Comparison of ENCODE assay signal across 20 cellular contexts in genomic region chr7:31372538-31372937, GRCh38. TPM values are rescaled to one million over a fixed set of nuclear protein-coding genes. Genes with fewer than 3 reads are reported as not detected.
DNase-seq lines count a peak whose midpoint lies in the region; ATAC-seq and TF ChIP-seq lines count a peak whose summit lies in the region.
"Had no signal": no experiment of that assay in that cellular context is flagged by ENCODE, and none has a peak within 500 bp of the region (broad histone marks: within the 10 kb centered on the region; RNA-seq: fewer than 3 reads in every experiment).

No MANE protein-coding gene starts in this region.

- no peak overlapping the region for H3K9ac ChIP-seq in mesendoderm (ENCODE audit: low read length)

- intact Hi-C loops in body of pancreas (cut with DNase I) = loop anchor here (10.0 kb wide), 1 partner anchor 262 kb away; no protein-coding TSS in a partner anchor

- H3K4me2 ChIP-seq in mesendoderm (ENCODE audit: low read length) = no peak overlapping the region

- H3K4me1 Mint-ChIP-seq in progenitor cell of endocrine pancreas (ENCODE audit: low read depth) = peaks cover 22% of the 10 kb centered on the region
- H3K4me1 Mint-ChIP-seq: CD4-positive, CD25-positive, alpha-beta regulatory T cell; CD8-positive, alpha-beta memory T cell had no signal

- H3K18ac ChIP-seq in mesendoderm (ENCODE audit: low read length) = no peak overlapping the region

- H3K27ac ChIP-seq in mesendoderm (ENCODE audit: low read depth, low read length) = no peak overlapping the region
- no peak overlapping the region for H3K27ac ChIP-seq in gastroesophageal sphincter
- no peak overlapping the region for H3K27ac ChIP-seq in body of pancreas
- H3K27ac ChIP-seq: HL-60 had no signal

- H3K4me1 ChIP-seq in mesendoderm (ENCODE audit: control insufficient read depth, low read depth, low read length) (peaks cover 4% of the 10 kb centered on the region), gastroesophageal sphincter (no peaks in the 10 kb centered on the region), body of pancreas (no peaks in the 10 kb centered on the region)
- H3K4me1 ChIP-seq: BE2C, HAP-1 had no signal

- H3K4me3 ChIP-seq in mesendoderm (ENCODE audit: low read length) (no peak overlapping the region), gastroesophageal sphincter (no peak overlapping the region), body of pancreas (no peak overlapping the region)
- H3K4me3 ChIP-seq: GM12878, HAP-1 had no signal

- H3K27me3 ChIP-seq in mesendoderm (ENCODE audit: insufficient read depth, low read length, poor library complexity) (no peaks in the 10 kb centered on the region), gastroesophageal sphincter (peaks cover 47% of the 10 kb centered on the region), body of pancreas (no peaks in the 10 kb centered on the region)

- H3K9me3 ChIP-seq in gastroesophageal sphincter = no peaks in the 10 kb centered on the region
- no peaks in the 10 kb centered on the region for H3K9me3 ChIP-seq in body of pancreas
- H3K9me3 ChIP-seq: BE2C, HAP-1 had no signal

- WGBS in mesendoderm (ENCODE audit: extremely low coverage, insufficient coverage, low lambda C conversion rate) = no CpG with 5 or more reads among the region's 7 CpGs
- 61 to 66% methylated on average over 3 to 7 of the region's 7 CpGs for WGBS in gastroesophageal sphincter (ENCODE audit: low coverage in 1 of 2), 2 donors
- WGBS in body of pancreas, 2 donors = 89% methylated on average over 7 of the region's 7 CpGs

- H3K27me3 Mint-ChIP-seq in progenitor cell of endocrine pancreas = peaks cover 12% of the 10 kb centered on the region
- H3K27me3 Mint-ChIP-seq: CD8-positive, alpha-beta memory T cell had no signal

- H3K36me3 ChIP-seq in mesendoderm (ENCODE audit: control insufficient read depth, insufficient read depth, low read length) (no peaks in the 10 kb centered on the region), gastroesophageal sphincter (no peaks in the 10 kb centered on the region), body of pancreas (replicated peaks in 1 of 2; ENCODE audit: insufficient read depth in 1 of 2, low read depth in 2 of 2) (no peaks in the 10 kb centered on the region)
- H3K36me3 ChIP-seq: BE2C, HAP-1 had no signal

- H2BK5ac ChIP-seq in mesendoderm (ENCODE audit: low read length) = peak overlapping the region; percentile 31

- no peak overlapping the region for H2BK120ac ChIP-seq in mesendoderm (ENCODE audit: low read depth, low read length)

- H3K23ac ChIP-seq in mesendoderm (ENCODE audit: low read length) = no peak overlapping the region

- H3K4ac ChIP-seq in mesendoderm (ENCODE audit: low read depth, low read length) = no peak overlapping the region

- H3K27ac Mint-ChIP-seq in progenitor cell of endocrine pancreas = peak overlapping the region; percentile 2

- no peak overlapping the region for H4K8ac ChIP-seq in mesendoderm (ENCODE audit: low read depth, low read length)

- H3K4me3 Mint-ChIP-seq in progenitor cell of endocrine pancreas (ENCODE audit: low read depth) = no peak overlapping the region
- H3K4me3 Mint-ChIP-seq: CD4-positive, CD25-positive, alpha-beta regulatory T cell; CD8-positive, alpha-beta memory T cell had no signal

- H4K5ac ChIP-seq in mesendoderm (ENCODE audit: low read length) = no peak overlapping the region

- ATAC-seq in gastroesophageal sphincter = no peak
- no peak for ATAC-seq in body of pancreas

- H2AK5ac ChIP-seq in mesendoderm (ENCODE audit: low read length) = no peak overlapping the region

- no peaks in the 10 kb centered on the region for H3K79me1 ChIP-seq in mesendoderm (ENCODE audit: low read length)

- H3K9me3 Mint-ChIP-seq in progenitor cell of endocrine pancreas (ENCODE audit: low read depth) = no peaks in the 10 kb centered on the region

- H3K56ac ChIP-seq in mesendoderm (ENCODE audit: low read length) = peak overlapping the region; percentile 56

- no peaks in the 10 kb centered on the region for H3K79me2 ChIP-seq in mesendoderm (ENCODE audit: control insufficient read depth, insufficient read depth, low read length)

- H3K36me3 Mint-ChIP-seq in progenitor cell of endocrine pancreas (ENCODE audit: insufficient read depth) = no peaks in the 10 kb centered on the region
- H3K36me3 Mint-ChIP-seq: CD4-positive, CD25-positive, alpha-beta regulatory T cell; CD8-positive, alpha-beta memory T cell had no signal

- TF ChIP-seq POLR2A in gastroesophageal sphincter (IDR thresholded peaks at IDR 0.05) (no peak), body of pancreas (IDR thresholded peaks at IDR 0.05) (no peak)

- DNase-seq in NCI-H1694 (lab: John Stamatoyannopoulos, UW) (peak; percentile 71), cerebellar cortex (ENCODE audit: low spot score) (peak; percentile 25), mesendoderm (no peak), progenitor cell of endocrine pancreas (ENCODE audit: low spot score, unreplicated experiment) (no peak), activated gamma-delta T cell treated with Interleukin-2 at 50 U/mL for 16 hours (no peak), body of pancreas (no peak), GM03348 (ENCODE audit: low spot score) (no peak)
- DNase-seq: ACHN; BE2C; CD4-positive, CD25-positive, alpha-beta regulatory T cell; CD8-positive, alpha-beta memory T cell; DMS79; GF-D8 had no signal

- H2BK15ac ChIP-seq in mesendoderm (replicated peaks; ENCODE audit: low read depth) = no peak overlapping the region

- no peak for TF ChIP-seq EP300 in gastroesophageal sphincter (IDR thresholded peaks at IDR 0.05)

- TF ChIP-seq CTCF in progenitor cell of endocrine pancreas (IDR thresholded peaks at IDR 0.05; ENCODE audit: unreplicated experiment) = no peak
- TF ChIP-seq CTCF in gastroesophageal sphincter (IDR thresholded peaks at IDR 0.05) = no peak
- no peak for TF ChIP-seq CTCF in body of pancreas (IDR thresholded peaks at IDR 0.05)

RNA-seq across cellular contexts. Expression of gene NEUROD6, which starts 32.0 kb away (rescaled TPM):
- polyA plus RNA-seq in mesendoderm (2013, experiment 1 of 2) = not detected
- not detected for polyA plus RNA-seq in mesendoderm (2013, experiment 2 of 2)
- total RNA-seq in progenitor cell of endocrine pancreas = not detected in 2 replicates
- not detected for total RNA-seq in gastroesophageal sphincter
- not detected for total RNA-seq in body of pancreas
- total RNA-seq: CD4-positive, CD25-positive, alpha-beta regulatory T cell; CD8-positive, alpha-beta memory T cell; Daoy; GM12878; H4; HT1080 had no signal
- polyA plus RNA-seq: CD4-positive, CD25-positive, alpha-beta regulatory T cell; CD8-positive, alpha-beta memory T cell; GM12878 had no signal

Comparison
In these comparisons a context has a peak if more than half of its experiments do, and no peak if none do; other contexts are left out.
1. DNase-seq: peak in NCI-H1694 (single experiment) and cerebellar cortex (single experiment); none in mesendoderm (single experiment), progenitor cell of endocrine pancreas (single experiment), activated gamma-delta T cell treated with Interleukin-2 at 50 U/mL for 16 hours (single experiment), body of pancreas (0 of 4) and GM03348 (single experiment).